ENCODE assay signal across 15 cellular contexts in genomic region chr17:17851101-17851500, GRCh38. TPM values are rescaled to one million over a fixed set of nuclear protein-coding genes. Genes with fewer than 3 reads are reported as not detected.
DNase-seq lines count a peak whose midpoint lies in the region; TF ChIP-seq lines count a peak whose summit lies in the region.
"Had no signal": no experiment of that assay in that cellular context is flagged by ENCODE, and none has a peak within 500 bp of the region (broad histone marks: within the 10 kb centered on the region; RNA-seq: fewer than 3 reads in every experiment).

No MANE protein-coding gene starts in this region.

- no peak for TF ChIP-seq POLR2A in breast epithelium (IDR thresholded peaks at IDR 0.05)

- TF ChIP-seq CTCF in breast epithelium (IDR thresholded peaks at IDR 0.05) (no peak), mammary epithelial cell (conservative IDR thresholded peaks at IDR 0.05 in 1 of 2, IDR thresholded peaks at IDR 0.05 in 1 of 2; ENCODE audit: extremely low read depth in 1 of 2, insufficient read depth in 1 of 2, low read depth in 1 of 2, low read length in 2 of 2) (no peak), right atrium auricular region (IDR thresholded peaks at IDR 0.05) (no peak), chondrocyte (IDR thresholded peaks at IDR 0.05) (no peak)

- H3K36me3 ChIP-seq in breast epithelium (no peaks in the 10 kb centered on the region), mammary epithelial cell (ENCODE audit: insufficient read depth, low read length) (no peaks in the 10 kb centered on the region), right atrium auricular region (peaks cover 17% of the 10 kb centered on the region)

- H3K9ac ChIP-seq in mammary epithelial cell (ENCODE audit: insufficient read depth, low read length) = no peak overlapping the region

- H3K9me3 ChIP-seq in breast epithelium (no peaks in the 10 kb centered on the region), mammary epithelial cell (replicated peaks; ENCODE audit: insufficient read depth, low read length) (no peaks in the 10 kb centered on the region), right atrium auricular region (no peaks in the 10 kb centered on the region)

- peaks cover 77% of the 10 kb centered on the region for H3K4me1 Mint-ChIP-seq in activated T-helper 2 cell treated with anti-CD3 and anti-CD28 coated beads, Interferon-gamma antibody, Interleukin-2, Interleukin-4, amounts not matched to agents 10 μg/mL and 5 μg/mL and 100 μg/mL, durations not matched to agents 14 hours and 24 hours and 36 hours (ENCODE audit: low read depth)
- H3K4me1 Mint-ChIP-seq in chondrocyte (ENCODE audit: low read depth) = peaks cover 50% of the 10 kb centered on the region

- no peak for DNase-seq in breast epithelium (ENCODE audit: low spot score in 2 of 2)
- DNase-seq in mammary epithelial cell = no peak
- DNase-seq in activated T-helper 2 cell treated with anti-CD3 and anti-CD28 coated beads, Interferon-gamma antibody, Interleukin-2, Interleukin-4, amounts not matched to agents 10 μg/mL and 5 μg/mL and 100 μg/mL, durations not matched to agents 14 hours and 24 hours and 36 hours (ENCODE audit: low spot score) = no peak
- DNase-seq in right atrium auricular region (ENCODE audit: low spot score) = no peak
- DNase-seq in substantia nigra (lab: John Stamatoyannopoulos, UW) = no peak
- DNase-seq in chondrocyte (ENCODE audit: low spot score) = no peak
- no peak for DNase-seq in HuH-7.5 (ENCODE audit: low spot score)
- no peak for DNase-seq in SIG-M5 (lab: John Stamatoyannopoulos, UW)
- DNase-seq: effector CD8-positive, alpha-beta T cell; foreskin fibroblast; Kasumi-1; NCI-H187 treated with DMSO at 0.1 percent for 48 hours; NCI-H82; RPMI8226; stimulated activated CD4-positive, alpha-beta T cell treated with anti-CD3 and anti-CD28 coated beads, Interleukin-2, amount 100 ng/mL, for 48 hours had no signal

- no peaks in the 10 kb centered on the region for H3K79me2 ChIP-seq in mammary epithelial cell (ENCODE audit: insufficient read depth, low read length)

- dilution Hi-C loops in mammary epithelial cell (cut with HindIII; ENCODE audit: low sequenced_read_pairs) = loop anchor here (5.0 kb wide), 1 partner anchor 39 kb away; no protein-coding TSS in a partner anchor

- CTCF ChIA-PET in mammary epithelial cell (lab: Charles Lee; ENCODE audit: low non-redundant PET) = no interaction called here

- no peaks in the 10 kb centered on the region for H3K27me3 Mint-ChIP-seq in activated T-helper 2 cell treated with anti-CD3 and anti-CD28 coated beads, Interferon-gamma antibody, Interleukin-2, Interleukin-4, amounts not matched to agents 10 μg/mL and 5 μg/mL and 100 μg/mL, durations not matched to agents 14 hours and 24 hours and 36 hours (ENCODE audit: low read depth)
- no peaks in the 10 kb centered on the region for H3K27me3 Mint-ChIP-seq in chondrocyte (ENCODE audit: low read depth)

- WGBS in mammary epithelial cell (ENCODE audit: low coverage, missing lambda C conversion rate) = 84% methylated on average over 11 of the region's 15 CpGs

- H3K27ac Mint-ChIP-seq in activated T-helper 2 cell treated with anti-CD3 and anti-CD28 coated beads, Interferon-gamma antibody, Interleukin-2, Interleukin-4, amounts not matched to agents 10 μg/mL and 5 μg/mL and 100 μg/mL, durations not matched to agents 14 hours and 24 hours and 36 hours = peak overlapping the region; percentile 95
- no peak overlapping the region for H3K27ac Mint-ChIP-seq in chondrocyte (ENCODE audit: unreplicated experiment)

- H3K27me3 ChIP-seq in breast epithelium (no peaks in the 10 kb centered on the region), mammary epithelial cell (ENCODE audit: insufficient read depth, low read length) (no peaks in the 10 kb centered on the region), right atrium auricular region (no peaks in the 10 kb centered on the region)

- BruUV-seq in mammary epithelial cell (replicated peaks; lab: Mats Ljungman, UMichigan) = no TSS peak

- H3K27ac ChIP-seq in breast epithelium = peak overlapping the region; percentile 42 to 94
- H3K27ac ChIP-seq in mammary epithelial cell (ENCODE audit: insufficient read depth, low read depth, low read length) = no peak overlapping the region
- peak overlapping the region; percentile 78 to 85 for H3K27ac ChIP-seq in right atrium auricular region
- peak overlapping the region; percentile 79 for H3K27ac ChIP-seq in substantia nigra (ENCODE audit: low read depth, low read length, poor library complexity, severe bottlenecking)

- no peak overlapping the region for H3K4me3 ChIP-seq in breast epithelium
- no peak overlapping the region for H3K4me3 ChIP-seq in mammary epithelial cell (replicated peaks in 1 of 3; ENCODE audit: insufficient read depth in 1 of 3, low read depth in 2 of 3, low read length in 3 of 3)
- no peak overlapping the region for H3K4me3 ChIP-seq in right atrium auricular region

- H2AFZ ChIP-seq in mammary epithelial cell (ENCODE audit: low read depth, low read length) = no peak overlapping the region

- intact Hi-C loops in breast epithelium (cut with DNase I; ENCODE audit: low total_unique reads) = no loop called here
- intact Hi-C loops in mammary epithelial cell (cut with micrococcal nuclease) = no loop called here
- intact Hi-C loops in activated T-helper 2 cell treated with anti-CD3 and anti-CD28 coated beads, Interferon-gamma antibody, Interleukin-2, Interleukin-4, amounts not matched to agents 10 μg/mL and 5 μg/mL and 100 μg/mL, durations not matched to agents 14 hours and 24 hours and 36 hours (cut with micrococcal nuclease) = loop anchor here (5.0 to 10.0 kb wide), 5 partner anchors 64 to 259 kb away; partner anchors contain the start of genes ATPAF2, GID4 and PEMT

- H3K4me1 ChIP-seq in breast epithelium (peaks cover 19 to 22% of the 10 kb centered on the region in 2 donors), mammary epithelial cell (ENCODE audit: insufficient read depth, low read length) (peaks cover 30% of the 10 kb centered on the region), right atrium auricular region (peaks cover 0 to 48% of the 10 kb centered on the region in 2 donors)

- no peaks in the 10 kb centered on the region for H3K9me3 Mint-ChIP-seq in activated T-helper 2 cell treated with anti-CD3 and anti-CD28 coated beads, Interferon-gamma antibody, Interleukin-2, Interleukin-4, amounts not matched to agents 10 μg/mL and 5 μg/mL and 100 μg/mL, durations not matched to agents 14 hours and 24 hours and 36 hours
- no peaks in the 10 kb centered on the region for H3K9me3 Mint-ChIP-seq in chondrocyte (ENCODE audit: low read depth)

- H3K4me3 Mint-ChIP-seq in activated T-helper 2 cell treated with anti-CD3 and anti-CD28 coated beads, Interferon-gamma antibody, Interleukin-2, Interleukin-4, amounts not matched to agents 10 μg/mL and 5 μg/mL and 100 μg/mL, durations not matched to agents 14 hours and 24 hours and 36 hours (ENCODE audit: low read depth) = peak overlapping the region; percentile 9
- no peak overlapping the region for H3K4me3 Mint-ChIP-seq in chondrocyte (ENCODE audit: unreplicated experiment)

- H4K20me1 ChIP-seq in mammary epithelial cell (ENCODE audit: insufficient read depth, low read length) = no peaks in the 10 kb centered on the region

- no peak overlapping the region for H3K4me2 ChIP-seq in mammary epithelial cell (ENCODE audit: insufficient read depth, low read depth, low read length)

- H3K36me3 Mint-ChIP-seq in activated T-helper 2 cell treated with anti-CD3 and anti-CD28 coated beads, Interferon-gamma antibody, Interleukin-2, Interleukin-4, amounts not matched to agents 10 μg/mL and 5 μg/mL and 100 μg/mL, durations not matched to agents 14 hours and 24 hours and 36 hours (ENCODE audit: low read depth) = peaks cover 14% of the 10 kb centered on the region
- peaks cover 15% of the 10 kb centered on the region for H3K36me3 Mint-ChIP-seq in chondrocyte (ENCODE audit: low read depth)

- in situ Hi-C loops in mammary epithelial cell (cut with MboI; ENCODE audit: low sequenced_read_pairs in 2 of 2) = no loop called here

RNA-seq across cellular contexts. Expression of gene SREBF1, which starts 14.3 kb away (rescaled TPM):
- total RNA-seq in breast epithelium (100 to 1,000 TPM in 1 of 3 donors, 10 to 100 TPM in 2; 39.0 to 119 (median 81.3) TPM), mammary epithelial cell (100 to 1,000 TPM; 109 to 173 TPM), right atrium auricular region (10 to 100 TPM; 17.0 to 29.8 TPM), chondrocyte (22.8 to 26.7 TPM (median 23.4 TPM) in 3 replicates)
- polyA plus RNA-seq in mammary epithelial cell = 71.5 TPM
- polyA minus RNA-seq in mammary epithelial cell = 152 TPM
- 166 and 175 TPM in 2 replicates for total RNA-seq in activated T-helper 2 cell treated with anti-CD3 and anti-CD28 coated beads, Interferon-gamma antibody, Interleukin-2, Interleukin-4, amounts not matched to agents 10 μg/mL and 5 μg/mL and 100 μg/mL, durations not matched to agents 14 hours and 24 hours and 36 hours
